12 cellular contexts compared by ENCODE assay signal in genomic region chr20:45320948-45321595, GRCh38. TPM values are rescaled to one million over a fixed set of nuclear protein-coding genes. Genes with fewer than 3 reads are reported as not detected.
DNase-seq lines count a peak whose midpoint lies in the region; ATAC-seq and TF ChIP-seq lines count a peak whose summit lies in the region.
"Had no signal": no experiment of that assay in that cellular context is flagged by ENCODE, and none has a peak within 500 bp of the region (broad histone marks: within the 10 kb centered on the region; RNA-seq: fewer than 3 reads in every experiment).

No MANE protein-coding gene starts in this region.

- H3K27ac ChIP-seq in ovary, result no peak overlapping the region
- H3K27ac ChIP-seq: 22Rv1, SK-N-MC had no signal

- peak; percentile 61 to 80 for ATAC-seq in activated CD4-positive, CD25-positive, alpha-beta regulatory T cell treated with anti-CD3 and anti-CD28 coated beads, Interleukin-2, amount 50 U/mL, for 24 hours
- ATAC-seq in HG03432 (IDR thresholded peaks at IDR 0.05; ENCODE audit: unreplicated experiment), result peak; percentile 82
- peak; percentile 74 for ATAC-seq in stimulated activated effector memory CD8-positive, alpha-beta T cell treated with anti-CD3 and anti-CD28 coated beads, Interleukin-12 subunit alpha, Interleukin-12 subunit beta, amount 100 ng/mL, for 72 hours
- ATAC-seq in left ventricle myocardium superior, result no peak
- no peak for ATAC-seq in HG02973 (IDR thresholded peaks at IDR 0.05; ENCODE audit: unreplicated experiment)

- no peak for TF ChIP-seq POLR2A in ovary (IDR thresholded peaks at IDR 0.05)

- TF ChIP-seq EP300 in ovary (IDR thresholded peaks at IDR 0.05), result no peak

- H3K27me3 Mint-ChIP-seq in T-helper 2 cell treated with Interferon-gamma antibody and Interleukin-4, amounts not matched to agents 5 μg/mL and 100 μg/mL, for 36 hours (ENCODE audit: low read depth), result peaks cover 11% of the 10 kb centered on the region

- H3K9me3 Mint-ChIP-seq in T-helper 2 cell treated with Interferon-gamma antibody and Interleukin-4, amounts not matched to agents 5 μg/mL and 100 μg/mL, for 36 hours, result no peaks in the 10 kb centered on the region
- H3K9me3 Mint-ChIP-seq in stimulated activated effector memory CD8-positive, alpha-beta T cell treated with anti-CD3 and anti-CD28 coated beads, Interleukin-12 subunit alpha, Interleukin-12 subunit beta, amount 100 ng/mL, for 72 hours, result no peaks in the 10 kb centered on the region

- no peak for DNase-seq in activated CD4-positive, CD25-positive, alpha-beta regulatory T cell (lab: John Stamatoyannopoulos, UW)
- DNase-seq in T-helper 2 cell treated with Interferon-gamma antibody and Interleukin-4, amounts not matched to agents 5 μg/mL and 100 μg/mL, for 36 hours (ENCODE audit: low spot score), result no peak
- DNase-seq in stimulated activated effector memory CD8-positive, alpha-beta T cell treated with anti-CD3 and anti-CD28 coated beads, Interleukin-12 subunit alpha, Interleukin-12 subunit beta, amount 100 ng/mL, for 72 hours (ENCODE audit: low spot score in 2 of 2), result no peak
- no peak for DNase-seq in ovary
- DNase-seq in left ventricle myocardium superior, result no peak
- DNase-seq: NCI-H1417 treated with DMSO at 0.1 percent for 48 hours had no signal

- no peaks in the 10 kb centered on the region for H3K36me3 ChIP-seq in ovary

- H3K27me3 ChIP-seq in ovary, result no peaks in the 10 kb centered on the region

- peak overlapping the region; percentile 60 for H3K4me3 Mint-ChIP-seq in T-helper 2 cell treated with Interferon-gamma antibody and Interleukin-4, amounts not matched to agents 5 μg/mL and 100 μg/mL, for 36 hours
- H3K4me3 Mint-ChIP-seq in stimulated activated effector memory CD8-positive, alpha-beta T cell treated with anti-CD3 and anti-CD28 coated beads, Interleukin-12 subunit alpha, Interleukin-12 subunit beta, amount 100 ng/mL, for 72 hours, result no peak overlapping the region

- peaks cover 29% of the 10 kb centered on the region for H3K4me1 Mint-ChIP-seq in T-helper 2 cell treated with Interferon-gamma antibody and Interleukin-4, amounts not matched to agents 5 μg/mL and 100 μg/mL, for 36 hours (ENCODE audit: low read depth)
- peaks cover 28% of the 10 kb centered on the region for H3K4me1 Mint-ChIP-seq in stimulated activated effector memory CD8-positive, alpha-beta T cell treated with anti-CD3 and anti-CD28 coated beads, Interleukin-12 subunit alpha, Interleukin-12 subunit beta, amount 100 ng/mL, for 72 hours

- H3K4me1 ChIP-seq in ovary (ENCODE audit: insufficient read depth), result no peaks in the 10 kb centered on the region

- no peak for TF ChIP-seq CTCF in ovary (IDR thresholded peaks at IDR 0.05)

- H3K36me3 Mint-ChIP-seq in T-helper 2 cell treated with Interferon-gamma antibody and Interleukin-4, amounts not matched to agents 5 μg/mL and 100 μg/mL, for 36 hours (ENCODE audit: low read depth), result no peaks in the 10 kb centered on the region
- H3K36me3 Mint-ChIP-seq in stimulated activated effector memory CD8-positive, alpha-beta T cell treated with anti-CD3 and anti-CD28 coated beads, Interleukin-12 subunit alpha, Interleukin-12 subunit beta, amount 100 ng/mL, for 72 hours, result peaks cover 13% of the 10 kb centered on the region

- 85 to 88% (median 85%) methylated on average over 5 of the region's 5 CpGs for WGBS in ovary, 3 donors

- intact Hi-C loops in ovary (cut with DNase I) (loop anchor here in 2 of 4 donors (2.0 to 10.0 kb wide), 2 partner anchors 116 to 454 kb away; no protein-coding TSS in a partner anchor), left ventricle myocardium superior (cut with micrococcal nuclease) (loop anchor here (5.0 to 10.0 kb wide), 2 partner anchors 116 to 454 kb away; no protein-coding TSS in a partner anchor)

- no peak overlapping the region for H3K4me3 ChIP-seq in ovary
- H3K4me3 ChIP-seq: SK-N-MC had no signal

- H3K9me3 ChIP-seq in ovary, result no peaks in the 10 kb centered on the region

- peak overlapping the region; percentile 75 for H3K27ac Mint-ChIP-seq in T-helper 2 cell treated with Interferon-gamma antibody and Interleukin-4, amounts not matched to agents 5 μg/mL and 100 μg/mL, for 36 hours
- peak overlapping the region; percentile 43 for H3K27ac Mint-ChIP-seq in stimulated activated effector memory CD8-positive, alpha-beta T cell treated with anti-CD3 and anti-CD28 coated beads, Interleukin-12 subunit alpha, Interleukin-12 subunit beta, amount 100 ng/mL, for 72 hours

RNA-seq across cellular contexts. Expression of gene MATN4, which starts 13.0 kb away (rescaled TPM):
- under 1 TPM in 1 of 7 donors, not detected in 6; 0.10 TPM for total RNA-seq in ovary
- polyA plus RNA-seq in ovary, result not detected
- total RNA-seq in left ventricle myocardium superior, result not detected
- total RNA-seq: lung microvascular endothelial cell had no signal

RNA-seq across cellular contexts. Expression of gene RBPJL, which starts 14.4 kb away (rescaled TPM):
- total RNA-seq in ovary, result under 1 TPM in 2 of 7 donors, not detected in 5; 0.36 to 0.38 TPM
- polyA plus RNA-seq in ovary, result not detected
- not detected for total RNA-seq in left ventricle myocardium superior
- total RNA-seq: lung microvascular endothelial cell had no signal

RNA-seq across cellular contexts. Expression of gene SDC4, which starts 27.2 kb away (rescaled TPM):
- total RNA-seq in ovary, result 100 to 1,000 TPM in 1 of 7 donors, 10 to 100 TPM in 6; 12.9 to 269 (median 45.9) TPM
- 10 to 100 TPM; 17.3 to 49.0 TPM for polyA plus RNA-seq in ovary
- 76.9 TPM for total RNA-seq in left ventricle myocardium superior

RNA-seq across cellular contexts. Expression of gene SYS1, which starts 41.9 kb away (rescaled TPM):
- total RNA-seq in ovary, result 10 to 100 TPM; 29.2 to 69.7 (median 32.8) TPM
- 10 to 100 TPM; 33.0 to 47.0 TPM for polyA plus RNA-seq in ovary
- total RNA-seq in left ventricle myocardium superior, result 22.6 TPM

RNA-seq across cellular contexts. Expression of gene TP53TG5, which starts 57.1 kb away (rescaled TPM):
- total RNA-seq in ovary (under 1 TPM in 2 of 7 donors, not detected in 5; 0.42 to 0.89 TPM), left ventricle myocardium superior (2.1 TPM)
- polyA plus RNA-seq in ovary, result under 1 TPM in 1 of 2 donors, not detected in 1; 0.02 TPM
- total RNA-seq: lung microvascular endothelial cell had no signal

Comparison
In these comparisons a context has a peak if more than half of its experiments do, and no peak if none do; other contexts are left out.
1. ATAC-seq: peak in activated CD4-positive, CD25-positive, alpha-beta regulatory T cell treated with anti-CD3 and anti-CD28 coated beads, Interleukin-2, amount 50 U/mL, for 24 hours (2 of 2), HG03432 (single experiment) and stimulated activated effector memory CD8-positive, alpha-beta T cell treated with anti-CD3 and anti-CD28 coated beads, Interleukin-12 subunit alpha, Interleukin-12 subunit beta, amount 100 ng/mL, for 72 hours (single experiment); none in left ventricle myocardium superior (single experiment) and HG02973 (single experiment).